ENCODE assay signal across 17 cellular contexts in genomic region chr18:58909521-58909920, GRCh38.
"Had no signal": no experiment of that assay in that cellular context is flagged by ENCODE, and none has a peak within 500 bp of the region (broad histone marks: within the 10 kb centered on the region; RNA-seq: fewer than 3 reads in every experiment).

No MANE protein-coding gene starts in this region.

- H3K4me3 ChIP-seq: colonic mucosa, heart right ventricle, mucosa of descending colon, spleen, thyroid gland had no signal

- H3K27me3 ChIP-seq: colonic mucosa, heart right ventricle, spleen, thyroid gland had no signal

- H3K4me1 ChIP-seq: colonic mucosa had no signal

- DNase-seq: activated CD4-positive, alpha-beta memory T cell treated with anti-CD3 and anti-CD28 coated beads, Interleukin-2, amount 10 ng/mL, durations not matched to agents 7 days and 5 days; activated CD4-positive, alpha-beta T cell treated with anti-CD3 and anti-CD28 coated beads for 4 hours; activated CD8-positive, alpha-beta memory T cell treated with anti-CD3 and anti-CD28 coated beads, Interleukin-2, amount 10 ng/mL, durations not matched to agents 7 days and 5 days; central memory CD4-positive, alpha-beta T cell; colonic mucosa; heart right ventricle; immature natural killer cell; kidney glomerular epithelial cell; left ventricle myocardium superior; mucosa of descending colon; naive thymus-derived CD4-positive, alpha-beta T cell; spleen; stimulated activated CD4-positive, alpha-beta T cell treated with anti-CD3 and anti-CD28 coated beads, Interleukin-4, amount 100 ng/mL, for 4 hours; stimulated activated naive B cell treated with anti-CD40 and anti-IgM and Interleukin-4, amounts not matched to agents 10 μg/mL and 1 μg/mL and 100 μg/mL, for 72 hours; thyroid gland had no signal

- H3K27ac ChIP-seq: colonic mucosa, spleen had no signal

- H3K36me3 ChIP-seq: colonic mucosa, thyroid gland had no signal

- ATAC-seq: activated CD8-positive, alpha-beta memory T cell treated with anti-CD3 and anti-CD28 coated beads, Interleukin-2, amount 10 ng/mL, durations not matched to agents 7 days and 5 days; heart right ventricle; left ventricle myocardium superior; mucosa of descending colon; naive thymus-derived CD4-positive, alpha-beta T cell; stimulated activated naive B cell treated with anti-CD40 and anti-IgM and Interleukin-4, amounts not matched to agents 10 μg/mL and 1 μg/mL and 100 μg/mL, for 72 hours had no signal

- H3K4me3 Mint-ChIP-seq: activated CD4-positive, alpha-beta memory T cell treated with anti-CD3 and anti-CD28 coated beads, Interleukin-2, amount 10 ng/mL, durations not matched to agents 7 days and 5 days; activated CD8-positive, alpha-beta memory T cell treated with anti-CD3 and anti-CD28 coated beads, Interleukin-2, amount 10 ng/mL, durations not matched to agents 7 days and 5 days; activated naive CD8-positive, alpha-beta T cell; immature natural killer cell; naive thymus-derived CD4-positive, alpha-beta T cell; stimulated activated naive B cell treated with anti-CD40 and anti-IgM and Interleukin-4, amounts not matched to agents 10 μg/mL and 1 μg/mL and 100 μg/mL, for 72 hours; T-helper 2 cell treated with Interferon-gamma antibody and Interleukin-4, amounts not matched to agents 5 μg/mL and 100 μg/mL, for 36 hours had no signal

- H3K9me3 ChIP-seq: colonic mucosa, heart right ventricle, mucosa of descending colon, spleen, thyroid gland had no signal

- H3K4me1 Mint-ChIP-seq: activated CD8-positive, alpha-beta memory T cell treated with anti-CD3 and anti-CD28 coated beads, Interleukin-2, amount 10 ng/mL, durations not matched to agents 7 days and 5 days had no signal

- H3K9me3 Mint-ChIP-seq: activated CD4-positive, alpha-beta memory T cell treated with anti-CD3 and anti-CD28 coated beads, Interleukin-2, amount 10 ng/mL, durations not matched to agents 7 days and 5 days; naive thymus-derived CD4-positive, alpha-beta T cell; stimulated activated naive B cell treated with anti-CD40 and anti-IgM and Interleukin-4, amounts not matched to agents 10 μg/mL and 1 μg/mL and 100 μg/mL, for 72 hours; T-helper 2 cell treated with Interferon-gamma antibody and Interleukin-4, amounts not matched to agents 5 μg/mL and 100 μg/mL, for 36 hours had no signal

- H3K36me3 Mint-ChIP-seq: activated CD8-positive, alpha-beta memory T cell treated with anti-CD3 and anti-CD28 coated beads, Interleukin-2, amount 10 ng/mL, durations not matched to agents 7 days and 5 days; activated naive CD8-positive, alpha-beta T cell; immature natural killer cell; naive thymus-derived CD4-positive, alpha-beta T cell had no signal

- H3K27ac Mint-ChIP-seq: activated CD4-positive, alpha-beta memory T cell treated with anti-CD3 and anti-CD28 coated beads, Interleukin-2, amount 10 ng/mL, durations not matched to agents 7 days and 5 days; activated CD8-positive, alpha-beta memory T cell treated with anti-CD3 and anti-CD28 coated beads, Interleukin-2, amount 10 ng/mL, durations not matched to agents 7 days and 5 days; activated naive CD8-positive, alpha-beta T cell; naive thymus-derived CD4-positive, alpha-beta T cell; stimulated activated naive B cell treated with anti-CD40 and anti-IgM and Interleukin-4, amounts not matched to agents 10 μg/mL and 1 μg/mL and 100 μg/mL, for 72 hours; T-helper 2 cell treated with Interferon-gamma antibody and Interleukin-4, amounts not matched to agents 5 μg/mL and 100 μg/mL, for 36 hours had no signal
